ENCODE assay signal across 8 cellular contexts in genomic region chr1:32393832-32394140, GRCh38. TPM values are rescaled to one million over a fixed set of nuclear protein-coding genes. Genes with fewer than 3 reads are reported as not detected.
DNase-seq lines count a peak whose midpoint lies in the region; ATAC-seq and TF ChIP-seq lines count a peak whose summit lies in the region.

No MANE protein-coding gene starts in this region.

- H3K4me2 ChIP-seq in PC-3 (ENCODE audit: low read length) (peak overlapping the region; percentile 91), mammary epithelial cell (ENCODE audit: insufficient read depth, low read depth, low read length) (peak overlapping the region; percentile 83)

- DNase-seq in PC-3 (peak; percentile 31), mammary epithelial cell (no peak), left lung (peak in 1 of 2 donors; percentile 87), midbrain (lab: John Stamatoyannopoulos, UW) (no peak)
- peak; percentile 52 for DNase-seq in stimulated activated naive CD8-positive, alpha-beta T cell treated with anti-CD3 and anti-CD28 coated beads, Interleukin-15, Interleukin-2, amounts not matched to agents 100 U/mL and 50 U/mL, for 24 hours
- DNase-seq in effector CD4-positive, alpha-beta T cell: no peak

- H3K9ac ChIP-seq in PC-3 (ENCODE audit: low read length) (peak overlapping the region; percentile 83), mammary epithelial cell (ENCODE audit: insufficient read depth, low read length) (peak overlapping the region; percentile 94)

- H2AFZ ChIP-seq in PC-3 (ENCODE audit: low read length): peak overlapping the region; percentile 82
- H2AFZ ChIP-seq in mammary epithelial cell (ENCODE audit: low read depth, low read length): peak overlapping the region; percentile 94

- peaks cover 6% of the 10 kb centered on the region; the same call in 1 of the 2 replicates for H3K4me1 ChIP-seq in HEK293 (ENCODE audit: control insufficient read depth, insufficient read depth, low read length)
- peaks cover 14% of the 10 kb centered on the region for H3K4me1 ChIP-seq in PC-3 (ENCODE audit: insufficient read depth, low read length)
- peaks cover 13% of the 10 kb centered on the region for H3K4me1 ChIP-seq in mammary epithelial cell (ENCODE audit: insufficient read depth, low read length)
- peaks cover 11 to 48% of the 10 kb centered on the region in 2 donors for H3K4me1 ChIP-seq in left lung

- CTCF ChIA-PET in HEK293 (lab: Yijun Ruan, JAX): no interaction called here
- CTCF ChIA-PET in PC-3 (lab: Charles Lee): no interaction called here
- CTCF ChIA-PET in mammary epithelial cell (lab: Charles Lee; ENCODE audit: low non-redundant PET): no interaction called here

- H3K27ac ChIP-seq in HEK293 (ENCODE audit: extremely low read depth, low read depth, low read length): peak overlapping the region; percentile 64
- H3K27ac ChIP-seq in PC-3 (ENCODE audit: low read length): peak overlapping the region; percentile 51
- peak overlapping the region; percentile 81 for H3K27ac ChIP-seq in mammary epithelial cell (ENCODE audit: insufficient read depth, low read depth, low read length)
- H3K27ac ChIP-seq in left lung: peak overlapping the region; percentile 91 to 94

- intact Hi-C loops in PC-3 (cut with micrococcal nuclease) (loop anchor here (1.0 kb wide), 1 partner anchor 42 kb away; no protein-coding TSS in a partner anchor), mammary epithelial cell (cut with micrococcal nuclease) (no loop called here), left lung (cut with DNase I) (no loop called here)

- H3K9me3 ChIP-seq in HEK293 (ENCODE audit: control insufficient read depth, insufficient read depth, low read depth, low read length) (no peaks in the 10 kb centered on the region), PC-3 (ENCODE audit: low read length) (no peaks in the 10 kb centered on the region), mammary epithelial cell (replicated peaks; ENCODE audit: insufficient read depth, low read length) (no peaks in the 10 kb centered on the region), left lung (no peaks in the 10 kb centered on the region)

- in situ Hi-C loops in mammary epithelial cell (cut with MboI; ENCODE audit: low sequenced_read_pairs in 2 of 2): no loop called here

- no peaks in the 10 kb centered on the region for H3F3A ChIP-seq in PC-3 (ENCODE audit: low read length, unreplicated experiment)

- H3K36me3 ChIP-seq in HEK293 (ENCODE audit: control insufficient read depth in 2 of 2, insufficient read depth in 1 of 2, low read length in 2 of 2) (peaks cover 8 to 46% of the 10 kb centered on the region in 2 experiments; a peak in 2 of 3 replicates), PC-3 (ENCODE audit: low read depth, low read length) (peaks cover 11% of the 10 kb centered on the region; the same call in 1 of the 2 replicates), mammary epithelial cell (ENCODE audit: insufficient read depth, low read length) (peaks cover 3% of the 10 kb centered on the region), left lung (peaks cover 0 to 28% of the 10 kb centered on the region in 2 donors)

- dilution Hi-C loops in mammary epithelial cell (cut with HindIII; ENCODE audit: low sequenced_read_pairs): loop anchor here (5.0 kb wide), 2 partner anchors 36 to 71 kb away; no protein-coding TSS in a partner anchor

- ATAC-seq in PC-3 (peak; percentile 37), left lung (peak; percentile 53)
- peak; percentile 5 for ATAC-seq in stimulated activated naive CD8-positive, alpha-beta T cell treated with anti-CD3 and anti-CD28 coated beads, Interleukin-15, Interleukin-2, amounts not matched to agents 100 U/mL and 50 U/mL, for 24 hours

- H3K27me3 ChIP-seq in PC-3 (ENCODE audit: low read length) (no peaks in the 10 kb centered on the region), mammary epithelial cell (ENCODE audit: insufficient read depth, low read length) (no peaks in the 10 kb centered on the region), left lung (no peaks in the 10 kb centered on the region)

- BruUV-seq in PC-3 (replicated peaks; lab: Mats Ljungman, UMichigan): TSS peak; percentile 76
- TSS peak; percentile 63 for BruUV-seq in mammary epithelial cell (replicated peaks; lab: Mats Ljungman, UMichigan)

- no peaks in the 10 kb centered on the region for H3K9me2 ChIP-seq in PC-3 (replicated peaks; ENCODE audit: low read length)

- H4K20me1 ChIP-seq in PC-3 (ENCODE audit: low read length): 0 out of 2 replicates have a peak, but pooled peaks cover 3% of the 10 kb centered on the region
- no peaks in the 10 kb centered on the region for H4K20me1 ChIP-seq in mammary epithelial cell (ENCODE audit: insufficient read depth, low read length)

- no peak for TF ChIP-seq CTCF in HEK293 (tag by site-specific recombination; IDR thresholded peaks at IDR 0.05)
- TF ChIP-seq CTCF in PC-3 (conservative IDR thresholded peaks at IDR 0.05; ENCODE audit: low read depth, low read length): no peak
- no peak for TF ChIP-seq CTCF in mammary epithelial cell (conservative IDR thresholded peaks at IDR 0.05 in 1 of 2, IDR thresholded peaks at IDR 0.05 in 1 of 2; ENCODE audit: extremely low read depth in 1 of 2, insufficient read depth in 1 of 2, low read depth in 1 of 2, low read length in 2 of 2)
- TF ChIP-seq CTCF in left lung (IDR thresholded peaks at IDR 0.05): no peak

- POLR2A ChIA-PET in HEK293 (lab: Yijun Ruan, JAX) (interaction anchor here (0.6 to 2.0 kb wide), 15 partner anchors 8 to 380 kb away, joined by 3 to 36 read pairs (median 5); partner anchors contain the start of genes HDAC1, KHDRBS1, MARCKSL1 and RBBP4), PC-3 (lab: Charles Lee; ENCODE audit: unreplicated experiment) (interaction anchor here (1.3 kb wide), 1 partner anchor 58 kb away, joined by 4 read pairs; the partner anchor contains the start of gene MARCKSL1)

- H3K4me3 ChIP-seq in GM08714 (ENCODE audit: low read length): peak overlapping the region; percentile 72
- H3K4me3 ChIP-seq in HEK293 (ENCODE audit: low read depth, low read length): peak overlapping the region; percentile 92
- H3K4me3 ChIP-seq in PC-3 (ENCODE audit: low read length): peak overlapping the region; percentile 87
- peak overlapping the region; percentile 64 to 91 (median 76) for H3K4me3 ChIP-seq in mammary epithelial cell (replicated peaks in 1 of 3; ENCODE audit: insufficient read depth in 1 of 3, low read depth in 2 of 3, low read length in 3 of 3)
- peak overlapping the region; percentile 89 to 98 for H3K4me3 ChIP-seq in left lung

- 0% methylated on average over 7 of the region's 15 CpGs for WGBS in mammary epithelial cell (ENCODE audit: low coverage, missing lambda C conversion rate)

- H3K79me2 ChIP-seq in PC-3 (ENCODE audit: low read length) (peaks cover 43% of the 10 kb centered on the region), mammary epithelial cell (ENCODE audit: insufficient read depth, low read length) (peaks cover 43% of the 10 kb centered on the region)

TF ChIP-seq in HEK293, 187 proteins besides CTCF, POLR2A, EP300 and RAD21 (continues in another document):
- TF ChIP-seq PRDM2 (tag by site-specific recombination; IDR thresholded peaks at IDR 0.05; ENCODE audit: borderline replicate concordance): 0 out of 2 replicates have a peak, but pooled peaks have one; percentile 34

RNA-seq across cellular contexts. Expression of gene BSDC1, which starts 0.5 kb away (rescaled TPM):
- 59.8 and 68.5 TPM in 2 replicates for total RNA-seq in PC-3 (2014; rRNA removed)
- 10 to 100 TPM; 47.6 to 78.5 TPM for total RNA-seq in mammary epithelial cell
- polyA plus RNA-seq in mammary epithelial cell: 33.2 TPM
- polyA minus RNA-seq in mammary epithelial cell: 27.8 TPM
- total RNA-seq in left lung: 10 to 100 TPM; 51.2 to 64.8 TPM

RNA-seq across cellular contexts. Expression of gene TSSK3, which starts 31.4 kb away (rescaled TPM):
- total RNA-seq in PC-3 (2014; rRNA removed): not detected in 2 replicates
- total RNA-seq in mammary epithelial cell: 1 to 10 TPM; 1.0 to 1.2 TPM
- 0.08 TPM for polyA plus RNA-seq in mammary epithelial cell
- polyA minus RNA-seq in mammary epithelial cell: not detected
- 1 to 10 TPM; 1.8 TPM for total RNA-seq in left lung

RNA-seq across cellular contexts. Expression of gene FAM229A, which starts 31.5 kb away (rescaled TPM):
- total RNA-seq in PC-3 (2014; rRNA removed): 3.0 and 3.7 TPM in 2 replicates
- total RNA-seq in mammary epithelial cell: 1 to 10 TPM; 1.8 to 6.4 TPM
- polyA plus RNA-seq in mammary epithelial cell: 1.1 TPM
- polyA minus RNA-seq in mammary epithelial cell: not detected
- 1 to 10 TPM; 4.4 to 5.7 TPM for total RNA-seq in left lung

RNA-seq across cellular contexts. Expression of gene MARCKSL1, which starts 57.8 kb away (rescaled TPM):
- total RNA-seq in PC-3 (2014; rRNA removed) (159 and 176 TPM in 2 replicates), mammary epithelial cell (10 to 100 TPM; 13.0 to 16.1 TPM), left lung (10 to 100 TPM; 33.1 to 58.3 TPM)
- 15.3 TPM for polyA plus RNA-seq in mammary epithelial cell
- polyA minus RNA-seq in mammary epithelial cell: 13.9 TPM

Comparison
In these comparisons a context has a peak if more than half of its experiments do, and no peak if none do; other contexts are left out.
1. DNase-seq: peak in PC-3 (single experiment) and stimulated activated naive CD8-positive, alpha-beta T cell treated with anti-CD3 and anti-CD28 coated beads, Interleukin-15, Interleukin-2, amounts not matched to agents 100 U/mL and 50 U/mL, for 24 hours (single experiment); none in mammary epithelial cell (single experiment), effector CD4-positive, alpha-beta T cell (single experiment) and midbrain (single experiment).
2. Peak in every context shown above with its lines, with median percentiles within 50 percentile points of each other: H3K4me3 ChIP-seq, H3K27ac ChIP-seq and ATAC-seq.